In genomic region chr3:172098698-172099494, GRCh38 we compare ENCODE assay signal across 1 cellular context.
TF ChIP-seq lines count a peak whose summit lies in the region.

No MANE protein-coding gene starts in this region.

TF ChIP-seq in H1, 55 proteins besides CTCF, POLR2A, EP300 and RAD21 (continued from another document):
- TF ChIP-seq, protein P1, sequence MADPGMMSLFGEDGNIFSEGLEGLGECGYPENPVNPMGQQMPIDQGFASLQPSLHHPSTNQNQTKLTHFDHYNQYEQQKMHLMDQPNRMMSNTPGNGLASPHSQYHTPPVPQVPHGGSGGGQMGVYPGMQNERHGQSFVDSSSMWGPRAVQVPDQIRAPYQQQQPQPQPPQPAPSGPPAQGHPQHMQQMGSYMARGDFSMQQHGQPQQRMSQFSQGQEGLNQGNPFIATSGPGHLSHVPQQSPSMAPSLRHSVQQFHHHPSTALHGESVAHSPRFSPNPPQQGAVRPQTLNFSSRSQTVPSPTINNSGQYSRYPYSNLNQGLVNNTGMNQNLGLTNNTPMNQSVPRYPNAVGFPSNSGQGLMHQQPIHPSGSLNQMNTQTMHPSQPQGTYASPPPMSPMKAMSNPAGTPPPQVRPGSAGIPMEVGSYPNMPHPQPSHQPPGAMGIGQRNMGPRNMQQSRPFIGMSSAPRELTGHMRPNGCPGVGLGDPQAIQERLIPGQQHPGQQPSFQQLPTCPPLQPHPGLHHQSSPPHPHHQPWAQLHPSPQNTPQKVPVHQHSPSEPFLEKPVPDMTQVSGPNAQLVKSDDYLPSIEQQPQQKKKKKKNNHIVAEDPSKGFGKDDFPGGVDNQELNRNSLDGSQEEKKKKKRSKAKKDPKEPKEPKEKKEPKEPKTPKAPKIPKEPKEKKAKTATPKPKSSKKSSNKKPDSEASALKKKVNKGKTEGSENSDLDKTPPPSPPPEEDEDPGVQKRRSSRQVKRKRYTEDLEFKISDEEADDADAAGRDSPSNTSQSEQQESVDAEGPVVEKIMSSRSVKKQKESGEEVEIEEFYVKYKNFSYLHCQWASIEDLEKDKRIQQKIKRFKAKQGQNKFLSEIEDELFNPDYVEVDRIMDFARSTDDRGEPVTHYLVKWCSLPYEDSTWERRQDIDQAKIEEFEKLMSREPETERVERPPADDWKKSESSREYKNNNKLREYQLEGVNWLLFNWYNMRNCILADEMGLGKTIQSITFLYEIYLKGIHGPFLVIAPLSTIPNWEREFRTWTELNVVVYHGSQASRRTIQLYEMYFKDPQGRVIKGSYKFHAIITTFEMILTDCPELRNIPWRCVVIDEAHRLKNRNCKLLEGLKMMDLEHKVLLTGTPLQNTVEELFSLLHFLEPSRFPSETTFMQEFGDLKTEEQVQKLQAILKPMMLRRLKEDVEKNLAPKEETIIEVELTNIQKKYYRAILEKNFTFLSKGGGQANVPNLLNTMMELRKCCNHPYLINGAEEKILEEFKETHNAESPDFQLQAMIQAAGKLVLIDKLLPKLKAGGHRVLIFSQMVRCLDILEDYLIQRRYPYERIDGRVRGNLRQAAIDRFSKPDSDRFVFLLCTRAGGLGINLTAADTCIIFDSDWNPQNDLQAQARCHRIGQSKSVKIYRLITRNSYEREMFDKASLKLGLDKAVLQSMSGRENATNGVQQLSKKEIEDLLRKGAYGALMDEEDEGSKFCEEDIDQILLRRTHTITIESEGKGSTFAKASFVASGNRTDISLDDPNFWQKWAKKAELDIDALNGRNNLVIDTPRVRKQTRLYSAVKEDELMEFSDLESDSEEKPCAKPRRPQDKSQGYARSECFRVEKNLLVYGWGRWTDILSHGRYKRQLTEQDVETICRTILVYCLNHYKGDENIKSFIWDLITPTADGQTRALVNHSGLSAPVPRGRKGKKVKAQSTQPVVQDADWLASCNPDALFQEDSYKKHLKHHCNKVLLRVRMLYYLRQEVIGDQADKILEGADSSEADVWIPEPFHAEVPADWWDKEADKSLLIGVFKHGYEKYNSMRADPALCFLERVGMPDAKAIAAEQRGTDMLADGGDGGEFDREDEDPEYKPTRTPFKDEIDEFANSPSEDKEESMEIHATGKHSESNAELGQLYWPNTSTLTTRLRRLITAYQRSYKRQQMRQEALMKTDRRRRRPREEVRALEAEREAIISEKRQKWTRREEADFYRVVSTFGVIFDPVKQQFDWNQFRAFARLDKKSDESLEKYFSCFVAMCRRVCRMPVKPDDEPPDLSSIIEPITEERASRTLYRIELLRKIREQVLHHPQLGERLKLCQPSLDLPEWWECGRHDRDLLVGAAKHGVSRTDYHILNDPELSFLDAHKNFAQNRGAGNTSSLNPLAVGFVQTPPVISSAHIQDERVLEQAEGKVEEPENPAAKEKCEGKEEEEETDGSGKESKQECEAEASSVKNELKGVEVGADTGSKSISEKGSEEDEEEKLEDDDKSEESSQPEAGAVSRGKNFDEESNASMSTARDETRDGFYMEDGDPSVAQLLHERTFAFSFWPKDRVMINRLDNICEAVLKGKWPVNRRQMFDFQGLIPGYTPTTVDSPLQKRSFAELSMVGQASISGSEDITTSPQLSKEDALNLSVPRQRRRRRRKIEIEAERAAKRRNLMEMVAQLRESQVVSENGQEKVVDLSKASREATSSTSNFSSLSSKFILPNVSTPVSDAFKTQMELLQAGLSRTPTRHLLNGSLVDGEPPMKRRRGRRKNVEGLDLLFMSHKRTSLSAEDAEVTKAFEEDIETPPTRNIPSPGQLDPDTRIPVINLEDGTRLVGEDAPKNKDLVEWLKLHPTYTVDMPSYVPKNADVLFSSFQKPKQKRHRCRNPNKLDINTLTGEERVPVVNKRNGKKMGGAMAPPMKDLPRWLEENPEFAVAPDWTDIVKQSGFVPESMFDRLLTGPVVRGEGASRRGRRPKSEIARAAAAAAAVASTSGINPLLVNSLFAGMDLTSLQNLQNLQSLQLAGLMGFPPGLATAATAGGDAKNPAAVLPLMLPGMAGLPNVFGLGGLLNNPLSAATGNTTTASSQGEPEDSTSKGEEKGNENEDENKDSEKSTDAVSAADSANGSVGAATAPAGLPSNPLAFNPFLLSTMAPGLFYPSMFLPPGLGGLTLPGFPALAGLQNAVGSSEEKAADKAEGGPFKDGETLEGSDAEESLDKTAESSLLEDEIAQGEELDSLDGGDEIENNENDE (IDR thresholded peaks at IDR 0.05; ENCODE audit: insufficient replicate concordance, low read length), result peak; percentile 30
- TF ChIP-seq, protein P2, sequence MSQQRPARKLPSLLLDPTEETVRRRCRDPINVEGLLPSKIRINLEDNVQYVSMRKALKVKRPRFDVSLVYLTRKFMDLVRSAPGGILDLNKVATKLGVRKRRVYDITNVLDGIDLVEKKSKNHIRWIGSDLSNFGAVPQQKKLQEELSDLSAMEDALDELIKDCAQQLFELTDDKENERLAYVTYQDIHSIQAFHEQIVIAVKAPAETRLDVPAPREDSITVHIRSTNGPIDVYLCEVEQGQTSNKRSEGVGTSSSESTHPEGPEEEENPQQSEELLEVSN (IDR thresholded peaks at IDR 0.05), result no peak
- TF ChIP-seq NANOG (IDR thresholded peaks at IDR 0.05; ENCODE audit: insufficient read depth, low read depth, low read length, poor library complexity, severe bottlenecking), result no peak
- no peak for TF ChIP-seq USF2 (IDR thresholded peaks at IDR 0.05; ENCODE audit: low read length)
TF ChIP-seq in H1: peak in this region for 3.
